Comparison of ENCODE assay signal across 7 cellular contexts in genomic region chr10:29409241-29410051, GRCh38.
DNase-seq lines count a peak whose midpoint lies in the region; ATAC-seq and TF ChIP-seq lines count a peak whose summit lies in the region.

No MANE protein-coding gene starts in this region.

- no peaks in the 10 kb centered on the region for H3K4me1 Mint-ChIP-seq in WTC11

- H3K27ac Mint-ChIP-seq in WTC11 = no peak overlapping the region

- TF ChIP-seq CTCF in WTC11 (IDR thresholded peaks at IDR 0.05) = no peak

- DNase-seq in NCI-H1105 (lab: John Stamatoyannopoulos, UW) = peak; percentile 12
- no peak for DNase-seq in WTC11 (ENCODE audit: low spot score)
- DNase-seq in cerebellar cortex (ENCODE audit: low spot score) = peak; percentile 82
- DNase-seq in left colon = peak; percentile 78 to 79
- peak in 2 of 3 experiments; percentile 24 to 54 for DNase-seq in stimulated activated CD4-positive, alpha-beta T cell treated with anti-CD3 and anti-CD28 coated beads, TNF-alpha, amount 100 ng/mL, for 24 hours (ENCODE audit: low read depth in 3 of 3)

- intact Hi-C loops in left colon (cut with DNase I, micrococcal nuclease) = no loop called here

- H3K9me3 Mint-ChIP-seq in WTC11 = peaks cover 58% of the 10 kb centered on the region

- CTCF ChIA-PET in WTC11 (lab: Charles Lee) = interaction anchor here (1.6 kb wide), 1 partner anchor 20 kb away, joined by 4 read pairs; no protein-coding TSS in a partner anchor

- ATAC-seq in GM18498 (IDR thresholded peaks at IDR 0.05; ENCODE audit: unreplicated experiment) = peak; percentile 79
- ATAC-seq in HG02642 (IDR thresholded peaks at IDR 0.05; ENCODE audit: poor library complexity, unreplicated experiment) = peak; percentile 76
- no peak for ATAC-seq in WTC11
- ATAC-seq in left colon = peak; percentile 97

- peaks cover 15% of the 10 kb centered on the region for H3K27me3 Mint-ChIP-seq in WTC11 (ENCODE audit: low read depth)

- peak overlapping the region; percentile 22; the same call in 1 of the 2 replicates for H3K4me3 Mint-ChIP-seq in WTC11

- POLR2A ChIA-PET in WTC11 (lab: Charles Lee) = no interaction called here

- peaks cover 40% of the 10 kb centered on the region for H3K36me3 Mint-ChIP-seq in WTC11

TF ChIP-seq in WTC11, 78 proteins besides CTCF, POLR2A, EP300 and RAD21:
- no peak for TF ChIP-seq TP53 (CRISPR knock-in tag; IDR thresholded peaks at IDR 0.05)
- TF ChIP-seq, protein P1, sequence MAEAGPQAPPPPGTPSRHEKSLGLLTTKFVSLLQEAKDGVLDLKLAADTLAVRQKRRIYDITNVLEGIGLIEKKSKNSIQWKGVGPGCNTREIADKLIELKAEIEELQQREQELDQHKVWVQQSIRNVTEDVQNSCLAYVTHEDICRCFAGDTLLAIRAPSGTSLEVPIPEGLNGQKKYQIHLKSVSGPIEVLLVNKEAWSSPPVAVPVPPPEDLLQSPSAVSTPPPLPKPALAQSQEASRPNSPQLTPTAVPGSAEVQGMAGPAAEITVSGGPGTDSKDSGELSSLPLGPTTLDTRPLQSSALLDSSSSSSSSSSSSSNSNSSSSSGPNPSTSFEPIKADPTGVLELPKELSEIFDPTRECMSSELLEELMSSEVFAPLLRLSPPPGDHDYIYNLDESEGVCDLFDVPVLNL (CRISPR knock-in tag; IDR thresholded peaks at IDR 0.05; ENCODE audit: borderline replicate concordance, low read depth) = no peak
